Comparison of ENCODE assay signal across 12 cellular contexts in genomic region chr9:89022902-89023301, GRCh38. TPM values are rescaled to one million over a fixed set of nuclear protein-coding genes. Genes with fewer than 3 reads are reported as not detected.
DNase-seq lines count a peak whose midpoint lies in the region; ATAC-seq and TF ChIP-seq lines count a peak whose summit lies in the region.
"Had no signal": no experiment of that assay in that cellular context is flagged by ENCODE, and none has a peak within 500 bp of the region (broad histone marks: within the 10 kb centered on the region; RNA-seq: fewer than 3 reads in every experiment).

No MANE protein-coding gene starts in this region.

- peak; percentile 41 to 63 for ATAC-seq in upper lobe of left lung (ENCODE audit: low FRiP score in 2 of 2)
- ATAC-seq in GM19463 (IDR thresholded peaks at IDR 0.05; ENCODE audit: unreplicated experiment): no peak

- H3K27ac ChIP-seq in PC-9 (peak overlapping the region; percentile 70), mucosa of rectum (ENCODE audit: low read depth in 2 of 2, low read length in 2 of 2) (peak overlapping the region; percentile 31 to 39), upper lobe of left lung (peak overlapping the region; percentile 74 to 88 (median 80))
- H3K27ac ChIP-seq: neural progenitor cell had no signal

- peaks cover 34% of the 10 kb centered on the region for H3F3A ChIP-seq in PC-9 (ENCODE audit: insufficient read depth, low read depth)

- peak in 1 of 4 donors; percentile 20 for TF ChIP-seq EP300 in upper lobe of left lung (IDR thresholded peaks at IDR 0.05)

- H3K79me2 ChIP-seq in PC-9 (ENCODE audit: low read depth): no peaks in the 10 kb centered on the region

- no TSS peak for BruUV-seq in PC-9 (replicated peaks; lab: Mats Ljungman, UMichigan)

- peaks cover 42% of the 10 kb centered on the region for H3K4me1 ChIP-seq in PC-9 (replicated peaks; ENCODE audit: insufficient read depth)
- peaks cover 3 to 9% of the 10 kb centered on the region in 2 donors for H3K4me1 ChIP-seq in mucosa of rectum (ENCODE audit: control insufficient read depth in 2 of 2, insufficient read depth in 2 of 2, low read length in 2 of 2)
- peaks cover 23 to 38% (median 30%) of the 10 kb centered on the region in 4 donors for H3K4me1 ChIP-seq in upper lobe of left lung
- H3K4me1 ChIP-seq: neural progenitor cell had no signal

- intact Hi-C loops in PC-9 (cut with micrococcal nuclease; ENCODE audit: unreplicated experiment): loop anchor here (1.0 to 5.0 kb wide), 6 partner anchors 115 to 296 kb away; partner anchors contain the start of genes CKS2 and SECISBP2

- H3K9me2 ChIP-seq in PC-9 (ENCODE audit: insufficient read depth): no peaks in the 10 kb centered on the region

- H3K27me3 ChIP-seq in PC-9 (ENCODE audit: insufficient read depth, low read depth) (no peaks in the 10 kb centered on the region), mucosa of rectum (ENCODE audit: control insufficient read depth in 2 of 2, insufficient read depth in 2 of 2, low read length in 2 of 2) (no peaks in the 10 kb centered on the region), upper lobe of left lung (no peaks in the 10 kb centered on the region)
- H3K27me3 ChIP-seq: dorsolateral prefrontal cortex, neural progenitor cell had no signal

- CTCF ChIA-PET in PC-9 (lab: Charles Lee): interaction anchor here (0.6 to 1.0 kb wide), 2 partner anchors 129 to 285 kb away, joined by 4 to 9 read pairs; no protein-coding TSS in a partner anchor

- no peaks in the 10 kb centered on the region for H3K36me3 ChIP-seq in PC-9 (ENCODE audit: low read depth)
- no peaks in the 10 kb centered on the region for H3K36me3 ChIP-seq in mucosa of rectum (ENCODE audit: control insufficient read depth in 2 of 2, insufficient read depth in 2 of 2, low read length in 2 of 2)
- no peaks in the 10 kb centered on the region for H3K36me3 ChIP-seq in upper lobe of left lung
- H3K36me3 ChIP-seq: neural progenitor cell had no signal

- no peak overlapping the region for H3K9ac ChIP-seq in mucosa of rectum (ENCODE audit: low read depth in 1 of 2, low read length in 2 of 2)
- H3K9ac ChIP-seq: neural progenitor cell had no signal

- peak overlapping the region; percentile 52 for H2AFZ ChIP-seq in PC-9
- H2AFZ ChIP-seq: neural progenitor cell had no signal

- 65 to 74% methylated on average over 2 of the region's 2 CpGs for WGBS in upper lobe of left lung, 2 donors

- TF ChIP-seq CTCF in PC-9 (conservative IDR thresholded peaks at IDR 0.05) (no peak), upper lobe of left lung (IDR thresholded peaks at IDR 0.05) (no peak)

- H3K4me3 ChIP-seq in PC-9 (no peak overlapping the region), mucosa of rectum (ENCODE audit: low read length in 2 of 2) (no peak overlapping the region), upper lobe of left lung (no peak overlapping the region)
- H3K4me3 ChIP-seq: dorsolateral prefrontal cortex, neural progenitor cell had no signal

- H3K9me3 ChIP-seq in PC-9 (ENCODE audit: insufficient read depth, low read depth): no peaks in the 10 kb centered on the region; the same call in 1 of the 2 replicates
- no peaks in the 10 kb centered on the region for H3K9me3 ChIP-seq in mucosa of rectum (ENCODE audit: control insufficient read depth in 2 of 2, low read length in 2 of 2)
- no peaks in the 10 kb centered on the region for H3K9me3 ChIP-seq in upper lobe of left lung

- no peaks in the 10 kb centered on the region for H4K20me1 ChIP-seq in PC-9 (ENCODE audit: insufficient read depth)

- DNase-seq in PC-9: no peak
- DNase-seq in fibroblast of peridontal ligament (ENCODE audit: extremely low read depth): peak; percentile 79
- peak in 1 of 2 donors; percentile 73 for DNase-seq in upper lobe of left lung
- no peak for DNase-seq in HT-29 (ENCODE audit: low spot score)
- no peak for DNase-seq in activated effector memory CD4-positive, alpha-beta T cell treated with Interleukin-2 at 50 U/mL for 16 hours
- DNase-seq in SK-N-DZ (ENCODE audit: low spot score): no peak
- DNase-seq: DMS153, dorsolateral prefrontal cortex, KG1 had no signal

- peak overlapping the region; percentile 70 for H3K4me2 ChIP-seq in PC-9
- H3K4me2 ChIP-seq: neural progenitor cell had no signal

- no peak for TF ChIP-seq POLR2A in upper lobe of left lung (IDR thresholded peaks at IDR 0.05)

- POLR2A ChIA-PET in PC-9 (lab: Charles Lee; ENCODE audit: unreplicated experiment): no interaction called here

RNA-seq across cellular contexts. Expression of gene S1PR3, which starts 31.6 kb away (rescaled TPM):
- 19.4 and 23.3 TPM in 2 replicates for total RNA-seq in PC-9 (2021)
- 10 to 100 TPM in 2 of 6 donors, 1 to 10 TPM in 4; 3.3 to 13.6 (median 5.4) TPM for total RNA-seq in upper lobe of left lung
- not detected in 2 replicates for total RNA-seq in HT-29 (2014; rRNA removed; shearing (Covaris generic))
- 0.16 TPM in 2 replicates for polyA plus RNA-seq in SK-N-DZ (2014; cell fraction: cytosol; rRNA removed)
- 0.02 TPM in 1 of 2 replicates, not detected in the other for polyA plus RNA-seq in SK-N-DZ (2014; cell fraction: nucleus; rRNA removed)
